Comparison of ENCODE assay signal across 8 cellular contexts in the genomic region with DNA sequence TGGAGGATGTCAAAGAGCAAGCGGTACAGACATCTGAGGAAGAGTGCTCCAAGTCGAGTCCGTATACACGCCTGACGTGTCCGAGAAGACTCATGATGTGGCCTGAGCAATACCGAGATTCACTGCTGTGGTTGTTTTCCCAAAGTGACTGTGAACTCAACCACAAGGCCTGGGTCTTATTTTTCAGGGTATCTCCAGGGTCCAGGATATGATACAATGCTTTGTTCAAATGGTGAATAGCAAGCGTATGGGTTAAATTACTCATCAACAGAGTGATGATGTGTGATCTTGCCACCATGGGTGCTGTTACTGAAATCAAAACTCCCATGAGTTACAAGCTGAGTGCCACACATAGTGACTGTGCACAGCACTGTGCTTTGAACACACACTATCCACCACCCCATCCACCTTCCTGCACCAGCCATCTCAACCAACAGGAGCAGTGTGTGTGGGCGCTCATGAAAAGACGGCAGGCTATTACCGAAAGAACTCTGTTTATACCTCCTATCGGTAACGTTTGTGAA.
A peak's percentile ranks its signal among the peaks of the same experiment; 100 is the strongest.
DNase-seq lines count a peak whose midpoint lies in the region; ATAC-seq and TF ChIP-seq lines count a peak whose summit lies in the region.

No MANE protein-coding gene starts in this region.

- peaks cover 12 to 23% of the 10 kb centered on the region in 2 donors for H3K4me1 ChIP-seq in left lung
- H3K4me1 ChIP-seq in tibial artery: peaks cover 0 to 39% (median 5%) of the 10 kb centered on the region in 4 donors
- peaks cover 0 to 4% of the 10 kb centered on the region in 2 donors for H3K4me1 ChIP-seq in thyroid gland

- no peak for TF ChIP-seq CTCF in left lung (IDR thresholded peaks at IDR 0.05)
- no peak for TF ChIP-seq CTCF in tibial artery (IDR thresholded peaks at IDR 0.05)
- no peak for TF ChIP-seq CTCF in thyroid gland (IDR thresholded peaks at IDR 0.05)

- ATAC-seq in GM19324 (IDR thresholded peaks at IDR 0.05; ENCODE audit: low FRiP score, unreplicated experiment) (peak; percentile 68), HG03066 (IDR thresholded peaks at IDR 0.05; ENCODE audit: low read depth, unreplicated experiment) (peak; percentile 80), left lung (no peak)

- H3K36me3 ChIP-seq in left lung (peaks cover 0 to 9% of the 10 kb centered on the region in 2 donors), tibial artery (no peaks in the 10 kb centered on the region), thyroid gland (no peaks in the 10 kb centered on the region)

- peak overlapping the region; percentile 98 for H3K27ac Mint-ChIP-seq in activated T-cell treated with anti-CD3 and anti-CD28 coated beads, Interleukin-2, amount 50 U/mL, for 24 hours

- WGBS in thyroid gland, 2 donors: 95% methylated on average over 13 of the region's 13 CpGs

- H3K27ac ChIP-seq in left lung (no peak overlapping the region), tibial artery (peak overlapping the region in 1 of 2 donors; percentile 12), thyroid gland (no peak overlapping the region)

- intact Hi-C loops in left lung (cut with DNase I) (no loop called here), tibial artery (cut with DNase I; ENCODE audit: low total_unique reads) (no loop called here), thyroid gland (cut with DNase I) (no loop called here)

- peaks cover 8% of the 10 kb centered on the region for H3K27me3 Mint-ChIP-seq in activated T-cell treated with anti-CD3 and anti-CD28 coated beads, Interleukin-2, amount 50 U/mL, for 24 hours

- no peaks in the 10 kb centered on the region for H3K27me3 ChIP-seq in left lung
- H3K27me3 ChIP-seq in tibial artery: no peaks in the 10 kb centered on the region
- no peaks in the 10 kb centered on the region for H3K27me3 ChIP-seq in thyroid gland

- peaks cover 30% of the 10 kb centered on the region for H3K36me3 Mint-ChIP-seq in activated T-cell treated with anti-CD3 and anti-CD28 coated beads, Interleukin-2, amount 50 U/mL, for 24 hours (ENCODE audit: low read depth)

- peaks cover 57% of the 10 kb centered on the region for H3K4me1 Mint-ChIP-seq in activated T-cell treated with anti-CD3 and anti-CD28 coated beads, Interleukin-2, amount 50 U/mL, for 24 hours (ENCODE audit: low read depth)

- peak; percentile 74 for DNase-seq in activated T-cell treated with anti-CD3 and anti-CD28 coated beads, Interleukin-2, amount 50 U/mL, for 24 hours
- DNase-seq in stimulated activated CD4-positive, alpha-beta T cell treated with anti-CD3 and anti-CD28 coated beads, Interleukin-12 subunit alpha, Interleukin-12 subunit beta, amount 100 ng/mL, for 48 hours (ENCODE audit: low read depth in 2 of 3, low spot score in 1 of 3): peak; percentile 61 to 73 (median 66)
- DNase-seq in left lung (no peak), tibial artery (no peak), thyroid gland (no peak), GDM1 (lab: John Stamatoyannopoulos, UW) (no peak)

- H3K9me3 ChIP-seq in left lung (no peaks in the 10 kb centered on the region), tibial artery (no peaks in the 10 kb centered on the region), thyroid gland (no peaks in the 10 kb centered on the region)

- TF ChIP-seq POLR2A in thyroid gland (IDR thresholded peaks at IDR 0.05): no peak

- H3K9me3 Mint-ChIP-seq in activated T-cell treated with anti-CD3 and anti-CD28 coated beads, Interleukin-2, amount 50 U/mL, for 24 hours: peaks cover 2% of the 10 kb centered on the region

- H3K4me3 ChIP-seq in left lung: no peak overlapping the region
- no peak overlapping the region for H3K4me3 ChIP-seq in tibial artery
- H3K4me3 ChIP-seq in thyroid gland (replicated peaks in 1 of 3): no peak overlapping the region

- H3K4me3 Mint-ChIP-seq in activated T-cell treated with anti-CD3 and anti-CD28 coated beads, Interleukin-2, amount 50 U/mL, for 24 hours: peak overlapping the region; percentile 61

Comparison
In these comparisons a context has a peak if more than half of its experiments do, and no peak if none do; other contexts are left out.
1. DNase-seq: peak in activated T-cell treated with anti-CD3 and anti-CD28 coated beads, Interleukin-2, amount 50 U/mL, for 24 hours (single experiment) and stimulated activated CD4-positive, alpha-beta T cell treated with anti-CD3 and anti-CD28 coated beads, Interleukin-12 subunit alpha, Interleukin-12 subunit beta, amount 100 ng/mL, for 48 hours (3 of 3); none in left lung (0 of 2), tibial artery (0 of 2), thyroid gland (0 of 2) and GDM1 (single experiment).